Comparison of ENCODE assay signal across 20 cellular contexts in the genomic region with DNA sequence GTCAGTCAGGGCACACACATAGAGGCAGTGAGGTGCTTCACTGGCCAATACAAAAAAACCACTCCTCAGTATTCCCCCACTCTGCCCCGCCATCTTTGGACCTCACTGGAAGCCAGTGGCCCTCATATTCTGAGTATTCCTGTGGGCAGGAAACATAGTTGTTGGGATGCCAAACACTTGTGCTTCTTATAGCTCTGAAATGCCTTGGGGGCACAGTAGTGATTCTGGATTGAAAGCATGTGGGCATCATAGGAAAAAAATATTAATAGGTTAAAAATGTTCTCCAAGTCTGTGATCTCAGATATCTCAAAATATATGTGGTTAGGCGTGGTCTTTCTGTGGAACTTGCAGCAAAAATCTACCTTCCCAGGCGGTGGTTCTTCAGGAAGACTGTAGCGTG. TPM values are rescaled to one million over a fixed set of nuclear protein-coding genes. Genes with fewer than 3 reads are reported as not detected.
A peak's percentile ranks its signal among the peaks of the same experiment; 100 is the strongest.
DNase-seq lines count a peak whose midpoint lies in the region; ATAC-seq and TF ChIP-seq lines count a peak whose summit lies in the region.
"Had no signal": no experiment of that assay in that cellular context is flagged by ENCODE, and none has a peak within 500 bp of the region (broad histone marks: within the 10 kb centered on the region; RNA-seq: fewer than 3 reads in every experiment).

No MANE protein-coding gene starts in this region.

- H3K27ac Mint-ChIP-seq in osteocyte (ENCODE audit: unreplicated experiment) = peak overlapping the region; percentile 44
- H3K27ac Mint-ChIP-seq: CD14-positive monocyte had no signal

- no peak overlapping the region for H3K27ac ChIP-seq in WERI-Rb-1

- DNase-seq in AG10803 (ENCODE audit: low read depth) = peak; percentile 59
- peak; percentile 79 for DNase-seq in M059J (ENCODE audit: low read depth)
- peak; percentile 30 for DNase-seq in dedifferentiated amniotic fluid mesenchymal stem cell (ENCODE audit: extremely low spot score)
- DNase-seq in osteocyte (ENCODE audit: extremely low spot score, unreplicated experiment) = no peak
- no peak for DNase-seq in WERI-Rb-1
- DNase-seq in stimulated activated naive CD4-positive, alpha-beta T cell treated with Interleukin-2 at 50 U/mL for 16 hours (lab: John Stamatoyannopoulos, UW) = no peak
- DNase-seq: 8988T, DMS53, HCEC 1CT, Karpas-422, NCI-H1048, NCI-H1417 treated with DMSO at 0.1 percent for 48 hours, NCI-H187 treated with DMSO at 0.1 percent for 48 hours, NCI-H2107, NCI-H510A had no signal

- H3K4me3 ChIP-seq in AG10803 (ENCODE audit: low read length) (no peak overlapping the region), WERI-Rb-1 (ENCODE audit: low read depth, low read length) (no peak overlapping the region)
- H3K4me3 ChIP-seq: GM12878, GM23338 had no signal

- no peak for TF ChIP-seq CTCF in AG10803 (conservative IDR thresholded peaks at IDR 0.05; ENCODE audit: low read length)
- no peak for TF ChIP-seq CTCF in osteocyte (IDR thresholded peaks at IDR 0.05)
- TF ChIP-seq CTCF in WERI-Rb-1 (IDR thresholded peaks at IDR 0.05; ENCODE audit: low read depth, low read length) = no peak

- H3K36me3 Mint-ChIP-seq in osteocyte (ENCODE audit: unreplicated experiment) = peaks cover 2% of the 10 kb centered on the region
- H3K36me3 Mint-ChIP-seq: CD14-positive monocyte had no signal

- H3K9me3 Mint-ChIP-seq in osteocyte (ENCODE audit: unreplicated experiment) = no peaks in the 10 kb centered on the region
- H3K9me3 Mint-ChIP-seq: GM23338 had no signal

- no peaks in the 10 kb centered on the region for H3K36me3 ChIP-seq in WERI-Rb-1

- no peaks in the 10 kb centered on the region for H3K27me3 Mint-ChIP-seq in osteocyte (ENCODE audit: unreplicated experiment)

- ATAC-seq in GM18519 (IDR thresholded peaks at IDR 0.05; ENCODE audit: low FRiP score, unreplicated experiment) = no peak
- no peak for ATAC-seq in HG02852 (IDR thresholded peaks at IDR 0.05; ENCODE audit: unreplicated experiment)
- ATAC-seq: GM12878, GM23338 had no signal

- no peaks in the 10 kb centered on the region for H3K9me3 ChIP-seq in WERI-Rb-1 (ENCODE audit: severe bottlenecking)

- H3K27me3 ChIP-seq in WERI-Rb-1 (ENCODE audit: insufficient read depth, low read depth, severe bottlenecking) = no peaks in the 10 kb centered on the region

- H3K4me3 Mint-ChIP-seq in osteocyte (ENCODE audit: unreplicated experiment) = no peak overlapping the region
- H3K4me3 Mint-ChIP-seq: CD14-positive monocyte, GM23338 had no signal

- H3K4me1 Mint-ChIP-seq in osteocyte (ENCODE audit: unreplicated experiment) = peaks cover 51% of the 10 kb centered on the region
- H3K4me1 Mint-ChIP-seq: CD14-positive monocyte had no signal

RNA-seq across cellular contexts. Expression of gene TENM3, which starts 8.2 kb away (rescaled TPM):
- total RNA-seq in M059J (2014; rRNA removed; shearing (Covaris generic)) = 46.7 and 66.4 TPM in 2 replicates
- 78.3 and 85.2 TPM in 2 replicates for total RNA-seq in osteocyte

Comparison
In these comparisons a context has a peak if more than half of its experiments do, and no peak if none do; other contexts are left out.
1. DNase-seq: peak in AG10803 (single experiment), M059J (single experiment) and dedifferentiated amniotic fluid mesenchymal stem cell (single experiment); none in osteocyte (single experiment), WERI-Rb-1 (single experiment) and stimulated activated naive CD4-positive, alpha-beta T cell treated with Interleukin-2 at 50 U/mL for 16 hours (single experiment).